11 cellular contexts compared by ENCODE assay signal in the genomic region with DNA sequence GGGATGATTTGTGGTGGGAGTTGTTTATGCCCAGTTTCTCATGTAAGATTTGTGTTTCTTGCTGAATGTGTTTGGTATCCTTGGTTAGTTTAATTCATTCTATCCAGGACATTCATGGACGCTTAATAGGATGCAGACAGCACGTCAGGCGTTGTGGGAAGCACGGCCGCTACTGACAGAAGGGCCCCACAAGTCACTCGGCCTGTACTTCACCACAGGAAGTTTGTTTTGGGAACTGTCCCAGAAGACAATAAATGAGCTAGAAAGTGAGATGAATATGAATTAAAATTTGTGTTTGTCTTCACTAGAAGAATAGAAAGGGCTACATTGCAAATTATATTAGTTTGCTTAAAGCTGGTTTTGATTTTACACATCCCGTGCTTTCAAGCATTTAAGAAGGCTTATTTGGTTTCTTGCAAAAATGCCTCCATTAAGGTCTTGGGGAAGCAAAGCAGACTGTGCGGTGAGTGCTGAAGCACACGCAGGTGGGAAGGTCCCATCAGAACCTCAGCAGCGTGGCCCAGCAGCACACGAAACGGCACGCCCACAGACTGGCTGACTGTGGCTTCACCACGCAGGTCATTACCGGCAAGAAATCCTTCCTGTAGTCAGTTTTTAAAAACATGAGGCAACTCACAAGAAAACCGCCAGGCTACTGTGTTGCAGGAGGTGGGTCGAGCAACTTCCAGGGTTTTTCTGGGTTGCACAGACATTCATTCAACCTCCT.
DNase-seq lines count a peak whose midpoint lies in the region; ATAC-seq, FAIRE-seq and TF ChIP-seq lines count a peak whose summit lies in the region.
"Had no signal": no experiment of that assay in that cellular context is flagged by ENCODE, and none has a peak within 500 bp of the region (broad histone marks: within the 10 kb centered on the region; RNA-seq: fewer than 3 reads in every experiment).

No MANE protein-coding gene starts in this region.

- peaks cover 2% of the 10 kb centered on the region for H3K9me3 Mint-ChIP-seq in neural progenitor cell
- H3K9me3 Mint-ChIP-seq: IgD-negative memory B cell had no signal

- H3K79me2 ChIP-seq in Loucy (ENCODE audit: insufficient read depth, low read length) (no peaks in the 10 kb centered on the region), neural progenitor cell (ENCODE audit: low read depth) (no peaks in the 10 kb centered on the region)

- H3K9me3 ChIP-seq in Loucy (ENCODE audit: insufficient read depth, low read depth, low read length): peaks cover 6% of the 10 kb centered on the region; the same call in 1 of the 2 replicates
- H3K9me3 ChIP-seq in neural progenitor cell (ENCODE audit: low read depth): no peaks in the 10 kb centered on the region

- H3K27me3 Mint-ChIP-seq in neural progenitor cell (ENCODE audit: insufficient read depth, low read depth): peaks cover 7% of the 10 kb centered on the region
- H3K27me3 Mint-ChIP-seq: IgD-negative memory B cell had no signal

- no peak for ATAC-seq in GM21786 (IDR thresholded peaks at IDR 0.05; ENCODE audit: unreplicated experiment)

- no peaks in the 10 kb centered on the region for H3F3A ChIP-seq in Loucy (ENCODE audit: low read depth)
- H3F3A ChIP-seq in neural progenitor cell (ENCODE audit: low read depth): no peaks in the 10 kb centered on the region

- H3K27me3 ChIP-seq in Loucy (ENCODE audit: insufficient read depth, low read length, poor library complexity, severe bottlenecking) (no peaks in the 10 kb centered on the region), neural progenitor cell (no peaks in the 10 kb centered on the region)

- H2AFZ ChIP-seq in Loucy (ENCODE audit: low read length) (no peak overlapping the region), neural progenitor cell (replicated peaks) (no peak overlapping the region)

- H3K4me1 ChIP-seq in Loucy (ENCODE audit: insufficient read depth, low read length, poor library complexity, severe bottlenecking) (peaks cover 11% of the 10 kb centered on the region), neural progenitor cell (no peaks in the 10 kb centered on the region)

- peak overlapping the region; percentile 4 for H3K4me2 ChIP-seq in Loucy (ENCODE audit: low read depth, low read length, poor library complexity, severe bottlenecking)
- no peak overlapping the region for H3K4me2 ChIP-seq in neural progenitor cell

- H3K4me3 ChIP-seq in Loucy (ENCODE audit: low read length, poor library complexity, severe bottlenecking) (no peak overlapping the region), neural progenitor cell (no peak overlapping the region)

- DNase-seq in activated CD4-positive, alpha-beta T cell treated with anti-CD3 and anti-CD28 coated beads for 48 hours: peak; percentile 29
- DNase-seq in activated CD4-positive, alpha-beta T cell treated with anti-CD3 and anti-CD28 coated beads, Interleukin-2, amount 50 U/mL, for 4 hours: no peak
- DNase-seq in astrocyte of the hippocampus (ENCODE audit: low read depth, low spot score): peak; percentile 55
- no peak for DNase-seq in neural progenitor cell (ENCODE audit: low spot score)
- no peak for DNase-seq in H54 (ENCODE audit: insufficient read length, low spot score)
- no peak for DNase-seq in NCI-H1694 treated with DMSO at 0.1 percent for 48 hours (lab: John Stamatoyannopoulos, UW)
- DNase-seq: NCI-H524 treated with DMSO at 0.1 percent for 48 hours, occipital lobe had no signal

- H3K27ac Mint-ChIP-seq in neural progenitor cell: peak overlapping the region; percentile 65
- H3K27ac Mint-ChIP-seq: IgD-negative memory B cell had no signal

- H3K4me3 Mint-ChIP-seq in neural progenitor cell: no peak overlapping the region
- H3K4me3 Mint-ChIP-seq: IgD-negative memory B cell had no signal

- no peak for FAIRE-seq in H54 (lab: Jason Lieb, UNC)

- no peaks in the 10 kb centered on the region for H4K20me1 ChIP-seq in Loucy (ENCODE audit: insufficient read depth, low read length, poor library complexity, severe bottlenecking)
- no peaks in the 10 kb centered on the region for H4K20me1 ChIP-seq in neural progenitor cell (ENCODE audit: low read depth)

- no peaks in the 10 kb centered on the region for H3K9me2 ChIP-seq in Loucy (replicated peaks; ENCODE audit: low read depth, low read length)

- H3K36me3 ChIP-seq in Loucy (ENCODE audit: insufficient read depth, low read length) (no peaks in the 10 kb centered on the region), neural progenitor cell (no peaks in the 10 kb centered on the region)

- H3K27ac ChIP-seq in neural progenitor cell: no peak overlapping the region

- H3K4me1 Mint-ChIP-seq in neural progenitor cell: peaks cover 35% of the 10 kb centered on the region

- TF ChIP-seq CTCF in Loucy (conservative IDR thresholded peaks at IDR 0.05; ENCODE audit: low read length) (no peak), neural progenitor cell (IDR thresholded peaks at IDR 0.05) (no peak)

- no peak for TF ChIP-seq POLR2A in H54 (IDR thresholded peaks at IDR 0.05; ENCODE audit: low read depth, low read length)

- H3K36me3 Mint-ChIP-seq in neural progenitor cell: no peaks in the 10 kb centered on the region
- H3K36me3 Mint-ChIP-seq: IgD-negative memory B cell had no signal

- no peak overlapping the region for H3K9ac ChIP-seq in Loucy (ENCODE audit: low read depth, low read length, poor library complexity, severe bottlenecking)
- H3K9ac ChIP-seq in neural progenitor cell: no peak overlapping the region

Comparison
In these comparisons a context has a peak if more than half of its experiments do, and no peak if none do; other contexts are left out.
1. DNase-seq: peak in activated CD4-positive, alpha-beta T cell treated with anti-CD3 and anti-CD28 coated beads for 48 hours (single experiment) and astrocyte of the hippocampus (single experiment); none in activated CD4-positive, alpha-beta T cell treated with anti-CD3 and anti-CD28 coated beads, Interleukin-2, amount 50 U/mL, for 4 hours (0 of 2), neural progenitor cell (single experiment), H54 (single experiment) and NCI-H1694 treated with DMSO at 0.1 percent for 48 hours (single experiment).